ENCODE assay signal across 14 cellular contexts in the genomic region with DNA sequence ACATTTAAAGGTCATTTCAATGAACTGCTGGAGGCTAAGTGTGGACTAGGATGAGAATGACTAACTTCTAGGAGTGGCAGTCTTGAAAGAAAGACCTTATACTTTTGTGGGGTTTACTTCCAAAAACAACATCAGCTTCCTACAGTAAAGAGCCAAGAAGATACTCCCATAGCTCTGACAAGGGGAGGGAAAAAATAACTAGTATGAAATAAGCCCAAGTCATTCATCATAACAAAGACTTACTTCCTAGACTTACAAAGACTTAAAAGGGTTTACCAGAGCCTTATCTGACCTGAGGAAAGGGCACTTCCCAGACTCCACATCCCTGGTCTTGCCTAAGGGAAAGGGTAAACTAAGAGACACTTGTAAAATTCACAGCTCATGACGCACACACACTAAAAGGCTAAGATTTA. TPM values are rescaled to one million over a fixed set of nuclear protein-coding genes. Genes with fewer than 3 reads are reported as not detected.
DNase-seq lines count a peak whose midpoint lies in the region; ATAC-seq and TF ChIP-seq lines count a peak whose summit lies in the region.
"Had no signal": no experiment of that assay in that cellular context is flagged by ENCODE, and none has a peak within 500 bp of the region (broad histone marks: within the 10 kb centered on the region; RNA-seq: fewer than 3 reads in every experiment).

No MANE protein-coding gene starts in this region.

- H3K36me3 Mint-ChIP-seq in activated naive CD8-positive, alpha-beta T cell treated with anti-CD3 and anti-CD28 coated beads, Interleukin-2, amount 50 U/mL, for 24 hours (ENCODE audit: low read depth): peaks cover 11% of the 10 kb centered on the region

- no peaks in the 10 kb centered on the region for H3K27me3 Mint-ChIP-seq in activated naive CD8-positive, alpha-beta T cell treated with anti-CD3 and anti-CD28 coated beads, Interleukin-2, amount 50 U/mL, for 24 hours
- H3K27me3 Mint-ChIP-seq: activated naive CD4-positive, alpha-beta T cell treated with anti-CD3 and anti-CD28 coated beads, Interleukin-2, amount 50 U/mL, for 24 hours; natural killer cell treated with Interleukin-12 subunit alpha and Interleukin-12 subunit beta and Interleukin-15 and Interleukin-18, amount 100 ng/mL, for 72 hours had no signal

- H3K27ac ChIP-seq in PC-9 (peak overlapping the region; percentile 11; the same call in 1 of the 2 replicates), fibroblast of lung (ENCODE audit: insufficient read depth, low read length) (no peak overlapping the region), muscle layer of duodenum (ENCODE audit: low read length) (peak overlapping the region; percentile 0), coronary artery (peak overlapping the region in 1 of 2 donors; percentile 48)
- H3K27ac ChIP-seq: BLaER1 had no signal

- no peaks in the 10 kb centered on the region for H3K9me2 ChIP-seq in PC-9 (ENCODE audit: insufficient read depth)

- H3K4me3 ChIP-seq in PC-9: no peak overlapping the region
- H3K4me3 ChIP-seq in fibroblast of lung (replicated peaks in 1 of 4; ENCODE audit: control extremely low read depth in 1 of 4, insufficient read depth in 1 of 4, low read depth in 3 of 4, low read length in 4 of 4): no peak overlapping the region
- no peak overlapping the region for H3K4me3 ChIP-seq in muscle layer of duodenum (ENCODE audit: low read depth in 1 of 2, low read length in 2 of 2)
- H3K4me3 ChIP-seq in coronary artery: no peak overlapping the region
- H3K4me3 ChIP-seq: BLaER1, upper lobe of left lung had no signal

- peaks cover 79% of the 10 kb centered on the region for H3K79me2 ChIP-seq in PC-9 (ENCODE audit: low read depth)
- peaks cover 27% of the 10 kb centered on the region for H3K79me2 ChIP-seq in fibroblast of lung (ENCODE audit: control insufficient read depth, insufficient read depth, low read length)

- H3K4me1 Mint-ChIP-seq in activated naive CD8-positive, alpha-beta T cell treated with anti-CD3 and anti-CD28 coated beads, Interleukin-2, amount 50 U/mL, for 24 hours: peaks cover 21% of the 10 kb centered on the region

- no peak overlapping the region for H3K4me3 Mint-ChIP-seq in activated naive CD8-positive, alpha-beta T cell treated with anti-CD3 and anti-CD28 coated beads, Interleukin-2, amount 50 U/mL, for 24 hours
- H3K4me3 Mint-ChIP-seq: activated naive CD4-positive, alpha-beta T cell treated with anti-CD3 and anti-CD28 coated beads, Interleukin-2, amount 50 U/mL, for 24 hours; natural killer cell treated with Interleukin-12 subunit alpha and Interleukin-12 subunit beta and Interleukin-15 and Interleukin-18, amount 100 ng/mL, for 72 hours had no signal

- no peaks in the 10 kb centered on the region for H3K27me3 ChIP-seq in PC-9 (ENCODE audit: insufficient read depth, low read depth)
- no peaks in the 10 kb centered on the region for H3K27me3 ChIP-seq in fibroblast of lung (ENCODE audit: control insufficient read depth, insufficient read depth, low read length)
- no peaks in the 10 kb centered on the region for H3K27me3 ChIP-seq in muscle layer of duodenum (ENCODE audit: low read depth, low read length)
- H3K27me3 ChIP-seq: BLaER1, upper lobe of left lung had no signal

- no TSS peak for BruUV-seq in PC-9 (replicated peaks; lab: Mats Ljungman, UMichigan)

- ATAC-seq in activated naive CD8-positive, alpha-beta T cell treated with anti-CD3 and anti-CD28 coated beads, Interleukin-2, amount 50 U/mL, for 24 hours: no peak
- ATAC-seq: natural killer cell treated with Interleukin-12 subunit alpha and Interleukin-12 subunit beta and Interleukin-15 and Interleukin-18, amount 100 ng/mL, for 72 hours had no signal

- CTCF ChIA-PET in PC-9 (lab: Charles Lee): interaction anchor here (0.6 kb wide), 1 partner anchor 1022 kb away, joined by 3 read pairs; no protein-coding TSS in a partner anchor

- H3K4me2 ChIP-seq in PC-9 (no peak overlapping the region), fibroblast of lung (ENCODE audit: extremely low read depth, insufficient read depth, low read length) (no peak overlapping the region)
- H3K4me2 ChIP-seq: BLaER1 had no signal

- H3K27ac Mint-ChIP-seq in activated naive CD8-positive, alpha-beta T cell treated with anti-CD3 and anti-CD28 coated beads, Interleukin-2, amount 50 U/mL, for 24 hours: no peak overlapping the region
- H3K27ac Mint-ChIP-seq: activated naive CD4-positive, alpha-beta T cell treated with anti-CD3 and anti-CD28 coated beads, Interleukin-2, amount 50 U/mL, for 24 hours; natural killer cell treated with Interleukin-12 subunit alpha and Interleukin-12 subunit beta and Interleukin-15 and Interleukin-18, amount 100 ng/mL, for 72 hours had no signal

- H3K36me3 ChIP-seq in PC-9 (ENCODE audit: low read depth) (peaks cover 4% of the 10 kb centered on the region; the same call in 1 of the 2 replicates), fibroblast of lung (ENCODE audit: control insufficient read depth, insufficient read depth, low read length) (no peaks in the 10 kb centered on the region), muscle layer of duodenum (ENCODE audit: control insufficient read depth in 1 of 2, insufficient read depth in 2 of 2, low read length in 2 of 2) (no peaks in the 10 kb centered on the region)
- H3K36me3 ChIP-seq: upper lobe of left lung had no signal

- 0 out of 2 replicates have a peak, but pooled peaks cover 4% of the 10 kb centered on the region for H3K4me1 ChIP-seq in PC-9 (replicated peaks; ENCODE audit: insufficient read depth)
- H3K4me1 ChIP-seq in fibroblast of lung (ENCODE audit: control insufficient read depth, extremely low read depth, insufficient read depth, low read length): no peaks in the 10 kb centered on the region
- H3K4me1 ChIP-seq in muscle layer of duodenum (ENCODE audit: control insufficient read depth in 1 of 2, insufficient read depth in 2 of 2, low read length in 2 of 2): peaks cover 0 to 11% of the 10 kb centered on the region in 2 donors
- H3K4me1 ChIP-seq: BLaER1 had no signal

- no peaks in the 10 kb centered on the region for H3K9me3 Mint-ChIP-seq in activated naive CD8-positive, alpha-beta T cell treated with anti-CD3 and anti-CD28 coated beads, Interleukin-2, amount 50 U/mL, for 24 hours
- H3K9me3 Mint-ChIP-seq: activated naive CD4-positive, alpha-beta T cell treated with anti-CD3 and anti-CD28 coated beads, Interleukin-2, amount 50 U/mL, for 24 hours; natural killer cell treated with Interleukin-12 subunit alpha and Interleukin-12 subunit beta and Interleukin-15 and Interleukin-18, amount 100 ng/mL, for 72 hours had no signal

- DNase-seq in AG08395 (ENCODE audit: low spot score) (peak; percentile 47), PC-9 (no peak), fibroblast of lung (ENCODE audit: low read depth in 2 of 2) (peak; percentile 70 to 84), coronary artery (ENCODE audit: low spot score) (no peak)
- DNase-seq in activated naive CD8-positive, alpha-beta T cell treated with anti-CD3 and anti-CD28 coated beads, Interleukin-2, amount 50 U/mL, for 24 hours: no peak
- no peak for DNase-seq in activated CD8-positive, alpha-beta memory T cell treated with anti-CD3 and anti-CD28 coated beads, Interleukin-2, amount 50 U/mL, for 48 hours
- no peak for DNase-seq in stimulated activated CD4-positive, alpha-beta T cell treated with anti-CD3 and anti-CD28 coated beads, Interleukin-2, amount 100 ng/mL, for 24 hours
- DNase-seq: activated CD4-positive, alpha-beta T cell treated with anti-CD3 and anti-CD28 coated beads, Interleukin-2, amount 50 U/mL, for 48 hours; NCI-H526 treated with DMSO at 0.1 percent for 48 hours; upper lobe of left lung had no signal

- intact Hi-C loops in PC-9 (cut with micrococcal nuclease; ENCODE audit: unreplicated experiment): no loop called here

- TF ChIP-seq CTCF in PC-9 (conservative IDR thresholded peaks at IDR 0.05): no peak
- TF ChIP-seq CTCF in fibroblast of lung (conservative IDR thresholded peaks at IDR 0.05 in 1 of 2, IDR thresholded peaks at IDR 0.05 in 1 of 2; ENCODE audit: low read depth in 1 of 2, low read length in 2 of 2): no peak
- no peak for TF ChIP-seq CTCF in coronary artery (IDR thresholded peaks at IDR 0.05)

- H3K9me3 ChIP-seq in PC-9 (ENCODE audit: insufficient read depth, low read depth): no peaks in the 10 kb centered on the region
- H3K9me3 ChIP-seq in fibroblast of lung (ENCODE audit: control insufficient read depth, insufficient read depth, low read depth, low read length): no peaks in the 10 kb centered on the region
- no peaks in the 10 kb centered on the region for H3K9me3 ChIP-seq in muscle layer of duodenum (ENCODE audit: control insufficient read depth in 1 of 2, low read length in 2 of 2)
- H3K9me3 ChIP-seq: upper lobe of left lung had no signal

- POLR2A ChIA-PET in PC-9 (lab: Charles Lee; ENCODE audit: unreplicated experiment): interaction anchor here (0.5 to 0.8 kb wide), 3 partner anchors 41 to 245 kb away, joined by 3 to 4 read pairs (median 3); no protein-coding TSS in a partner anchor

- H2AFZ ChIP-seq in PC-9 (no peak overlapping the region), fibroblast of lung (ENCODE audit: low read length) (no peak overlapping the region)

- peaks cover 3% of the 10 kb centered on the region; the same call in 1 of the 2 replicates for H3F3A ChIP-seq in PC-9 (ENCODE audit: insufficient read depth, low read depth)

- H3K9ac ChIP-seq in fibroblast of lung (ENCODE audit: insufficient read depth, low read length): no peak overlapping the region
- H3K9ac ChIP-seq: BLaER1 had no signal

- peaks cover 15% of the 10 kb centered on the region; the same call in 1 of the 2 replicates for H4K20me1 ChIP-seq in PC-9 (ENCODE audit: insufficient read depth)
- no peaks in the 10 kb centered on the region for H4K20me1 ChIP-seq in fibroblast of lung (ENCODE audit: control insufficient read depth, extremely low read depth, insufficient read depth, low read length)

RNA-seq across cellular contexts. Expression of gene ARHGAP12, which starts 31.7 kb away (rescaled TPM):
- total RNA-seq in PC-9 (2021) (34.3 and 51.9 TPM in 2 replicates), fibroblast of lung (57.0 and 63.1 TPM in 2 replicates)
- polyA plus RNA-seq in fibroblast of lung: 23.1 and 24.0 TPM in 2 replicates
- 15.7 and 17.5 TPM in 2 replicates for polyA plus RNA-seq in fibroblast of lung (2012)
- 3.6 and 4.2 TPM in 2 replicates for polyA minus RNA-seq in fibroblast of lung (ENCODE audit: low replicate concordance)

Comparison
In these comparisons a context has a peak if more than half of its experiments do, and no peak if none do; other contexts are left out.
1. DNase-seq: peak in AG08395 (single experiment) and fibroblast of lung (2 of 2); none in PC-9 (0 of 2), coronary artery (single experiment), activated naive CD8-positive, alpha-beta T cell treated with anti-CD3 and anti-CD28 coated beads, Interleukin-2, amount 50 U/mL, for 24 hours (single experiment), activated CD8-positive, alpha-beta memory T cell treated with anti-CD3 and anti-CD28 coated beads, Interleukin-2, amount 50 U/mL, for 48 hours (single experiment) and stimulated activated CD4-positive, alpha-beta T cell treated with anti-CD3 and anti-CD28 coated beads, Interleukin-2, amount 100 ng/mL, for 24 hours (0 of 2).